In the genomic region with DNA sequence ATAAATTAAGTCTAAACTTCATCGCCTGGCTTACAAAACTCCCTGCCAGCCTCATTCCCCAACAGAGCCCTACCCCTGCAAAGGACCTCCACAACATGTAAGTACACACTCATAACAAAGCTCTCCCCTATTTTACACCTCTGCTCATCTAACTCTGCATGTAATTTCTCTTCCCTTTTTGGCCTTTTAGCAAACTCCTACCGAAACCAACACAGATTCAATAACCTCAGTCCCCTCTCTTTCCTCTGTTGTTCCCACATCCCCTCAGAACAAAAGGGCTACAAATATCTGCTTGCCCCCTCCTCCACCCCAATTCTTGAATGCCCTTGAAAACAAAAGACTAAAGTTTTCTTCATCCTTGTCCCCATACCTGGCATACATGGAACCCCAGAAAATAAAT, we compare ENCODE assay signal across 8 cellular contexts. TPM values are rescaled to one million over a fixed set of nuclear protein-coding genes. Genes with fewer than 3 reads are reported as not detected.
DNase-seq lines count a peak whose midpoint lies in the region; ATAC-seq and TF ChIP-seq lines count a peak whose summit lies in the region.

No MANE protein-coding gene starts in this region.

- H3K4me3 ChIP-seq in fibroblast of pulmonary artery (replicated peaks; ENCODE audit: low read depth, low read length) (peak overlapping the region; percentile 94), skeletal muscle satellite cell (ENCODE audit: low read length) (peak overlapping the region; percentile 82)

- CTCF ChIA-PET in RWPE1 (lab: Yijun Ruan, JAX): interaction anchor here (0.6 to 1.9 kb wide), 4 partner anchors 29 to 545 kb away, joined by 3 to 5 read pairs (median 4); no protein-coding TSS in a partner anchor

- peak overlapping the region; percentile 97 for H3K4me2 ChIP-seq in skeletal muscle satellite cell (ENCODE audit: low read length)

- POLR2A ChIA-PET in RWPE1 (lab: Yijun Ruan, JAX; ENCODE audit: low non-redundant PET): interaction anchor here (0.8 kb wide), 1 partner anchor 85 kb away, joined by 4 read pairs; no protein-coding TSS in a partner anchor

- H3K4me1 ChIP-seq in skeletal muscle satellite cell (ENCODE audit: control insufficient read depth, insufficient read depth, low read length): peaks cover 18% of the 10 kb centered on the region

- peak; percentile 4 for ATAC-seq in GM18909 (IDR thresholded peaks at IDR 0.05; ENCODE audit: poor library complexity, unreplicated experiment)
- no peak for ATAC-seq in esophagus mucosa
- no peak for ATAC-seq in GM18870 (IDR thresholded peaks at IDR 0.05; ENCODE audit: unreplicated experiment)

- H3K27me3 ChIP-seq in skeletal muscle satellite cell (ENCODE audit: control insufficient read depth, insufficient read depth, low read length): no peaks in the 10 kb centered on the region

- H3K27ac ChIP-seq in RWPE1: no peak overlapping the region

- DNase-seq in RWPE1 (ENCODE audit: low spot score) (peak; percentile 5), fibroblast of pulmonary artery (ENCODE audit: low read depth) (no peak)
- DNase-seq in effector CD4-positive, alpha-beta T cell: no peak
- no peak for DNase-seq in stimulated activated CD4-positive, alpha-beta T cell treated with anti-CD3 and anti-CD28 coated beads, Interleukin-4, amount 100 ng/mL, for 4 hours

- H3K9ac ChIP-seq in skeletal muscle satellite cell (ENCODE audit: low read depth, low read length): peak overlapping the region; percentile 88

- peaks cover 3% of the 10 kb centered on the region for H3K36me3 ChIP-seq in skeletal muscle satellite cell (ENCODE audit: insufficient read depth, low read length)

- H3K9me3 ChIP-seq in skeletal muscle satellite cell (replicated peaks; ENCODE audit: low read length): no peaks in the 10 kb centered on the region

- no peak for TF ChIP-seq CTCF in RWPE1 (conservative IDR thresholded peaks at IDR 0.05; ENCODE audit: low read depth)
- TF ChIP-seq CTCF in fibroblast of pulmonary artery (IDR thresholded peaks at IDR 0.05; ENCODE audit: low read length, missing control alignments): no peak

RNA-seq across cellular contexts. Expression of a gene that starts 0.7 kb away (rescaled TPM):
- total RNA-seq in skeletal muscle satellite cell (2012; rRNA removed): 37.0 and 43.7 TPM in 2 replicates
- 28.2 TPM for total RNA-seq in esophagus mucosa

RNA-seq across cellular contexts. Expression of a gene that starts 26.5 kb away (rescaled TPM):
- 44.1 and 94.4 TPM in 2 replicates for total RNA-seq in skeletal muscle satellite cell (2012; rRNA removed)
- 4.0 TPM for total RNA-seq in esophagus mucosa
